8 cellular contexts compared by ENCODE assay signal in the genomic region with DNA sequence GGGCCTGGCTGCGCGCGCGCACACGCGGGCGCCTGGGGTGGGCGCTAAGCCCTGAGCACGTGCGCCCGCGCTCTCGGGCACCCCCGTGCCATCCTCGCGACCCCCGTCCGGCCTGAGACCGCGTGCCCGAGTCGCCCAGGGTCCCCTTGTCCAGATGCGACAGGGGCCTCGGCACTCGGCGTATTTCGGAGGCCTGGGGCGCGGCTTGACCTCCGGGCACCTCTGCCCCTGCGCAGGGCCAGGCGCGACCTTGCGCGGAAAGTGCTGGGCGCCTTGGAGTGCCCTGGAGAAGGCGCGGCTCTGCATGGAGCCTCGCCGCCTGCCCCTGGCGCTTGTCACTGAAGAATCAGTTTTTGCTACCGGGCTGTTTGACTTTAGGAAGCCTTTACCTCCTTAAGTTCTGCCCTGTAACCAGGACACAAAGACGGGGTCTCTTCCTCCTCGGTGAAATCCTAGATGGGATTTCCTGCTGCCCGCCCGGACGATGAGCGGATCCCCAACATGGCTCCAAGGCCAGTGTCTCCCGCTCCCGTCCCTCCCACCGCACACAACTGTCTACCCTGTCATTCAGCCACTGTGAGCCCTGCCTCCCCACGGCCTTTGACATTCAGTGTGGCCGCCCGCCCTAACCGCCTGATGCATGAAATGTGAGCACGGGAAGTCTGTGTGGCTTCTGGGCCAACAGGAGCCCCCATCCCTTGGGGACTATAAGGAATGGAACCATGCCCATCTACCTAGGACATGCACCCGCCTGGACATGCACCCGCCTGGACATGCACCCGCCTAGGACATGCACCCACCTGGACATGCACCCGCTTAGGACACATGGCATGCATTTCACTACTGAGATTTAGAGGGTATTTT. TPM values are rescaled to one million over a fixed set of nuclear protein-coding genes. Genes with fewer than 3 reads are reported as not detected.
DNase-seq lines count a peak whose midpoint lies in the region; ATAC-seq and TF ChIP-seq lines count a peak whose summit lies in the region.

No MANE protein-coding gene starts in this region.

- TF ChIP-seq CTCF in WI38 (IDR thresholded peaks at IDR 0.05; ENCODE audit: low read depth, low read length): no peak

- intact Hi-C loops in Right ventricle myocardium superior (cut with DNase I): no loop called here

- peak overlapping the region; percentile 71 for H3K4me3 ChIP-seq in WI38 (ENCODE audit: low read depth, low read length)

- peak; percentile 3 for ATAC-seq in GM18909 (IDR thresholded peaks at IDR 0.05; ENCODE audit: poor library complexity, unreplicated experiment)
- peak; percentile 12 for ATAC-seq in Right ventricle myocardium superior (ENCODE audit: poor library complexity)
- ATAC-seq in HG03520 (IDR thresholded peaks at IDR 0.05; ENCODE audit: unreplicated experiment): no peak
- ATAC-seq in HG03469 (IDR thresholded peaks at IDR 0.05; ENCODE audit: unreplicated experiment): no peak

- peak; percentile 60 for DNase-seq in Right ventricle myocardium superior
- peak; percentile 67 for DNase-seq in retina
- DNase-seq in DMS153 treated with DMSO at 0.1 percent for 48 hours (lab: John Stamatoyannopoulos, UW; ENCODE audit: unreplicated experiment): no peak
- no peak for DNase-seq in COLO829 (ENCODE audit: low spot score)

RNA-seq across cellular contexts. Expression of a gene that starts 1.1 kb away (rescaled TPM):
- 5.9 TPM for total RNA-seq in Right ventricle myocardium superior

RNA-seq across cellular contexts. Expression of a gene that starts 23.2 kb away (rescaled TPM):
- 3.9 TPM for total RNA-seq in Right ventricle myocardium superior

Comparison
In these comparisons a context has a peak if more than half of its experiments do, and no peak if none do; other contexts are left out.
1. ATAC-seq: peak in GM18909 (single experiment) and Right ventricle myocardium superior (single experiment); none in HG03520 (single experiment) and HG03469 (single experiment).
2. DNase-seq: peak in Right ventricle myocardium superior (single experiment) and retina (single experiment); none in DMS153 treated with DMSO at 0.1 percent for 48 hours (single experiment) and COLO829 (single experiment).